ENCODE assay signal across 17 cellular contexts in genomic region chr5:171617787-171618690, GRCh38.
"Had no signal": no experiment of that assay in that cellular context is flagged by ENCODE, and none has a peak within 500 bp of the region (broad histone marks: within the 10 kb centered on the region; RNA-seq: fewer than 3 reads in every experiment).

No MANE protein-coding gene starts in this region.

- FAIRE-seq: RCC 7860 had no signal

- H3K27ac ChIP-seq: SJSA1, SK-N-MC had no signal

- H3K4me1 ChIP-seq: SJSA1 had no signal

- H3K4me3 ChIP-seq: SJSA1, SK-N-MC had no signal

- DNase-seq: KBM-7, MV-4-11, NCI-H1048, NCI-H1105, NCI-H1417, NCI-H1436 treated with DMSO at 0.1 percent for 48 hours, NCI-H187, NCI-H2029, NCI-H2171 treated with DMSO at 0.1 percent for 48 hours, NCI-H345, NCI-H526 treated with DMSO at 0.1 percent for 48 hours, NCI-H774, Right ventricle myocardium superior, SIG-M5 had no signal

- H3K36me3 ChIP-seq: SJSA1 had no signal

- H3K9me3 ChIP-seq: SJSA1 had no signal
